14 cellular contexts compared by ENCODE assay signal in genomic region chr10:112370424-112370819, GRCh38. TPM values are rescaled to one million over a fixed set of nuclear protein-coding genes. Genes with fewer than 3 reads are reported as not detected.
A peak's percentile ranks its signal among the peaks of the same experiment; 100 is the strongest.
DNase-seq lines count a peak whose midpoint lies in the region; ATAC-seq and TF ChIP-seq lines count a peak whose summit lies in the region.
"Had no signal": no experiment of that assay in that cellular context is flagged by ENCODE, and none has a peak within 500 bp of the region (broad histone marks: within the 10 kb centered on the region; RNA-seq: fewer than 3 reads in every experiment).

No MANE protein-coding gene starts in this region.

- peaks cover 15% of the 10 kb centered on the region for H3K4me1 Mint-ChIP-seq in activated naive CD4-positive, alpha-beta T cell treated with anti-CD3 and anti-CD28 coated beads, Interleukin-2, amount 10 ng/mL, durations not matched to agents 7 days and 5 days
- peaks cover 41 to 45% of the 10 kb centered on the region in 2 donors for H3K4me1 Mint-ChIP-seq in effector memory CD8-positive, alpha-beta T cell (ENCODE audit: low read depth in 2 of 2)
- H3K4me1 Mint-ChIP-seq in stimulated activated effector memory CD8-positive, alpha-beta T cell treated with anti-CD3 and anti-CD28 coated beads, Interleukin-12 subunit alpha, Interleukin-12 subunit beta, amount 100 ng/mL, for 72 hours = peaks cover 43% of the 10 kb centered on the region
- H3K4me1 Mint-ChIP-seq in naive thymus-derived CD4-positive, alpha-beta T cell = peaks cover 14 to 29% (median 20%) of the 10 kb centered on the region in 7 donors

- ATAC-seq in activated naive CD4-positive, alpha-beta T cell treated with anti-CD3 and anti-CD28 coated beads, Interleukin-2, amount 50 U/mL, for 72 hours = no peak
- no peak for ATAC-seq in effector memory CD8-positive, alpha-beta T cell (replicated peaks)
- no peak for ATAC-seq in stimulated activated effector memory CD8-positive, alpha-beta T cell treated with anti-CD3 and anti-CD28 coated beads, Interleukin-12 subunit alpha, Interleukin-12 subunit beta, amount 100 ng/mL, for 72 hours
- ATAC-seq in SK-N-SH treated with all-trans-retinoic acid at 6 μM for 48 hours (no peak), left cardiac atrium (no peak)
- ATAC-seq in naive thymus-derived CD4-positive, alpha-beta T cell = no peak
- ATAC-seq: GM12878, GM23338 had no signal

- H3K27ac ChIP-seq in naive thymus-derived CD4-positive, alpha-beta T cell (ENCODE audit: low read depth, low read length) = no peak overlapping the region
- H3K27ac ChIP-seq: BLaER1 had no signal

- POLR2A ChIA-PET in naive thymus-derived CD4-positive, alpha-beta T cell (lab: Charles Lee) = no interaction called here

- H3K27me3 ChIP-seq in naive thymus-derived CD4-positive, alpha-beta T cell (ENCODE audit: control insufficient read depth in 2 of 2, insufficient read depth in 2 of 2, low read length in 2 of 2) = no peaks in the 10 kb centered on the region
- H3K27me3 ChIP-seq: BLaER1 had no signal

- no peak overlapping the region for H3K4me3 ChIP-seq in naive thymus-derived CD4-positive, alpha-beta T cell (ENCODE audit: low read length)
- H3K4me3 ChIP-seq: BLaER1, GM12878, GM23338 had no signal

- no peaks in the 10 kb centered on the region for H3K36me3 ChIP-seq in naive thymus-derived CD4-positive, alpha-beta T cell (ENCODE audit: control insufficient read depth in 2 of 3, insufficient read depth in 3 of 3, low read length in 3 of 3)
- H3K36me3 ChIP-seq: BLaER1 had no signal

- no peak overlapping the region for H3K4me3 Mint-ChIP-seq in activated naive CD4-positive, alpha-beta T cell treated with anti-CD3 and anti-CD28 coated beads, Interleukin-2, amount 10 ng/mL, durations not matched to agents 7 days and 5 days
- peak overlapping the region in 1 of 2 donors; percentile 27 for H3K4me3 Mint-ChIP-seq in effector memory CD8-positive, alpha-beta T cell
- H3K4me3 Mint-ChIP-seq in stimulated activated effector memory CD8-positive, alpha-beta T cell treated with anti-CD3 and anti-CD28 coated beads, Interleukin-12 subunit alpha, Interleukin-12 subunit beta, amount 100 ng/mL, for 72 hours = peak overlapping the region; percentile 47
- H3K4me3 Mint-ChIP-seq in naive thymus-derived CD4-positive, alpha-beta T cell = no peak overlapping the region
- H3K4me3 Mint-ChIP-seq: GM23338 had no signal

- H3K4me1 ChIP-seq in naive thymus-derived CD4-positive, alpha-beta T cell (ENCODE audit: control insufficient read depth in 2 of 2, insufficient read depth in 2 of 2, low read length in 2 of 2) = peaks cover 0 to 25% of the 10 kb centered on the region in 2 donors

- H3K9me3 Mint-ChIP-seq in activated naive CD4-positive, alpha-beta T cell treated with anti-CD3 and anti-CD28 coated beads, Interleukin-2, amount 10 ng/mL, durations not matched to agents 7 days and 5 days = peaks cover 2% of the 10 kb centered on the region
- peaks cover 0 to 5% of the 10 kb centered on the region in 2 donors for H3K9me3 Mint-ChIP-seq in activated naive CD4-positive, alpha-beta T cell treated with anti-CD3 and anti-CD28 coated beads, Interleukin-2, amount 50 U/mL, for 72 hours
- H3K9me3 Mint-ChIP-seq in effector memory CD8-positive, alpha-beta T cell = no peaks in the 10 kb centered on the region
- no peaks in the 10 kb centered on the region for H3K9me3 Mint-ChIP-seq in stimulated activated effector memory CD8-positive, alpha-beta T cell treated with anti-CD3 and anti-CD28 coated beads, Interleukin-12 subunit alpha, Interleukin-12 subunit beta, amount 100 ng/mL, for 72 hours
- peaks cover 0 to 3% (median 0%) of the 10 kb centered on the region in 11 donors for H3K9me3 Mint-ChIP-seq in naive thymus-derived CD4-positive, alpha-beta T cell

- H3K27ac Mint-ChIP-seq in activated naive CD4-positive, alpha-beta T cell treated with anti-CD3 and anti-CD28 coated beads, Interleukin-2, amount 10 ng/mL, durations not matched to agents 7 days and 5 days = peak overlapping the region; percentile 4
- no peak overlapping the region for H3K27ac Mint-ChIP-seq in activated naive CD4-positive, alpha-beta T cell treated with anti-CD3 and anti-CD28 coated beads, Interleukin-2, amount 50 U/mL, for 72 hours
- H3K27ac Mint-ChIP-seq in effector memory CD8-positive, alpha-beta T cell = peak overlapping the region; percentile 97
- no peak overlapping the region for H3K27ac Mint-ChIP-seq in stimulated activated effector memory CD8-positive, alpha-beta T cell treated with anti-CD3 and anti-CD28 coated beads, Interleukin-12 subunit alpha, Interleukin-12 subunit beta, amount 100 ng/mL, for 72 hours
- H3K27ac Mint-ChIP-seq in naive thymus-derived CD4-positive, alpha-beta T cell = no peak overlapping the region
- H3K27ac Mint-ChIP-seq: GM23338 had no signal

- CTCF ChIA-PET in activated naive CD4-positive, alpha-beta T cell treated with anti-CD3 and anti-CD28 coated beads, Interleukin-2, amount 10 ng/mL, durations not matched to agents 7 days and 5 days (lab: Charles Lee) = no interaction called here
- CTCF ChIA-PET in naive thymus-derived CD4-positive, alpha-beta T cell (lab: Charles Lee) = no interaction called here

- intact Hi-C loops in naive thymus-derived CD4-positive, alpha-beta T cell (cut with micrococcal nuclease) = loop anchor here in 1 of 2 donors (10.0 kb wide), 1 partner anchor 1804 kb away; the partner anchor contains the start of genes CCDC186 and TDRD1
- intact Hi-C loops in left cardiac atrium (cut with DNase I) = no loop called here

- H3K9me3 ChIP-seq in naive thymus-derived CD4-positive, alpha-beta T cell (ENCODE audit: control insufficient read depth in 2 of 3, low read length in 3 of 3) = no peaks in the 10 kb centered on the region

- H3K36me3 Mint-ChIP-seq in activated naive CD4-positive, alpha-beta T cell treated with anti-CD3 and anti-CD28 coated beads, Interleukin-2, amount 10 ng/mL, durations not matched to agents 7 days and 5 days = peaks cover 2% of the 10 kb centered on the region
- peaks cover 3 to 5% of the 10 kb centered on the region in 2 donors for H3K36me3 Mint-ChIP-seq in activated naive CD4-positive, alpha-beta T cell treated with anti-CD3 and anti-CD28 coated beads, Interleukin-2, amount 50 U/mL, for 72 hours
- peaks cover 9% of the 10 kb centered on the region for H3K36me3 Mint-ChIP-seq in effector memory CD8-positive, alpha-beta T cell (ENCODE audit: insufficient read depth)
- no peaks in the 10 kb centered on the region for H3K36me3 Mint-ChIP-seq in stimulated activated effector memory CD8-positive, alpha-beta T cell treated with anti-CD3 and anti-CD28 coated beads, Interleukin-12 subunit alpha, Interleukin-12 subunit beta, amount 100 ng/mL, for 72 hours
- H3K36me3 Mint-ChIP-seq in naive thymus-derived CD4-positive, alpha-beta T cell = no peaks in the 10 kb centered on the region

- no peak for DNase-seq in activated naive CD4-positive, alpha-beta T cell treated with anti-CD3 and anti-CD28 coated beads, Interleukin-2, amount 10 ng/mL, durations not matched to agents 7 days and 5 days
- DNase-seq in activated naive CD4-positive, alpha-beta T cell treated with anti-CD3 and anti-CD28 coated beads, Interleukin-2, amount 50 U/mL, for 72 hours (ENCODE audit: low spot score in 2 of 2) = no peak
- no peak for DNase-seq in effector memory CD8-positive, alpha-beta T cell
- DNase-seq in stimulated activated effector memory CD8-positive, alpha-beta T cell treated with anti-CD3 and anti-CD28 coated beads, Interleukin-12 subunit alpha, Interleukin-12 subunit beta, amount 100 ng/mL, for 72 hours (ENCODE audit: low spot score in 2 of 2) = no peak
- DNase-seq in naive thymus-derived CD4-positive, alpha-beta T cell = no peak
- no peak for DNase-seq in left cardiac atrium
- DNase-seq: 8988T, AML-193, DMS79, H7 had no signal

- H3K27me3 Mint-ChIP-seq in activated naive CD4-positive, alpha-beta T cell treated with anti-CD3 and anti-CD28 coated beads, Interleukin-2, amount 10 ng/mL, durations not matched to agents 7 days and 5 days = peaks cover 4% of the 10 kb centered on the region
- no peaks in the 10 kb centered on the region for H3K27me3 Mint-ChIP-seq in effector memory CD8-positive, alpha-beta T cell
- H3K27me3 Mint-ChIP-seq in naive thymus-derived CD4-positive, alpha-beta T cell = peaks cover 0 to 6% (median 0%) of the 10 kb centered on the region in 5 donors

TF ChIP-seq in SK-N-SH treated with all-trans-retinoic acid at 6 μM for 48 hours, 23 proteins besides CTCF, POLR2A, EP300 and RAD21 (continues in another document):
- TF ChIP-seq TOX (CRISPR knock-in tag; IDR thresholded peaks at IDR 0.05; ENCODE audit: borderline replicate concordance) = no peak
- TF ChIP-seq GLIS3 (CRISPR knock-in tag; IDR thresholded peaks at IDR 0.05) = no peak
- no peak for TF ChIP-seq PPARA (CRISPR knock-in tag; IDR thresholded peaks at IDR 0.05; ENCODE audit: borderline replicate concordance)
- TF ChIP-seq CSDC2 (CRISPR knock-in tag; IDR thresholded peaks at IDR 0.05) = no peak
- TF ChIP-seq ZNF565 (CRISPR knock-in tag; conservative IDR thresholded peaks at IDR 0.05; ENCODE audit: low read depth) = no peak
- no peak for TF ChIP-seq TSHZ2 (CRISPR knock-in tag; IDR thresholded peaks at IDR 0.05)

RNA-seq across cellular contexts. Expression of gene ACSL5, which starts 3.5 kb away (rescaled TPM):
- 10 to 100 TPM; 29.4 to 49.5 TPM for total RNA-seq in activated naive CD4-positive, alpha-beta T cell treated with anti-CD3 and anti-CD28 coated beads, Interleukin-2, amount 50 U/mL, for 72 hours
- 10 to 100 TPM; 30.3 to 72.5 (median 39.7) TPM for total RNA-seq in naive thymus-derived CD4-positive, alpha-beta T cell
- polyA plus RNA-seq in naive thymus-derived CD4-positive, alpha-beta T cell = 10 to 100 TPM; 35.4 to 48.6 TPM
- total RNA-seq in left cardiac atrium = 10 to 100 TPM; 10.5 to 14.4 TPM
- total RNA-seq: GM23338 had no signal
- polyA plus RNA-seq: GM23338 had no signal

Comparison
In these comparisons a context has a peak if more than half of its experiments do, and no peak if none do; other contexts are left out.
1. H3K27ac Mint-ChIP-seq: peak in activated naive CD4-positive, alpha-beta T cell treated with anti-CD3 and anti-CD28 coated beads, Interleukin-2, amount 10 ng/mL, durations not matched to agents 7 days and 5 days (single experiment) and effector memory CD8-positive, alpha-beta T cell (2 of 2); none in activated naive CD4-positive, alpha-beta T cell treated with anti-CD3 and anti-CD28 coated beads, Interleukin-2, amount 50 U/mL, for 72 hours (0 of 2), stimulated activated effector memory CD8-positive, alpha-beta T cell treated with anti-CD3 and anti-CD28 coated beads, Interleukin-12 subunit alpha, Interleukin-12 subunit beta, amount 100 ng/mL, for 72 hours (single experiment) and naive thymus-derived CD4-positive, alpha-beta T cell (0 of 9).